In the genomic region with DNA sequence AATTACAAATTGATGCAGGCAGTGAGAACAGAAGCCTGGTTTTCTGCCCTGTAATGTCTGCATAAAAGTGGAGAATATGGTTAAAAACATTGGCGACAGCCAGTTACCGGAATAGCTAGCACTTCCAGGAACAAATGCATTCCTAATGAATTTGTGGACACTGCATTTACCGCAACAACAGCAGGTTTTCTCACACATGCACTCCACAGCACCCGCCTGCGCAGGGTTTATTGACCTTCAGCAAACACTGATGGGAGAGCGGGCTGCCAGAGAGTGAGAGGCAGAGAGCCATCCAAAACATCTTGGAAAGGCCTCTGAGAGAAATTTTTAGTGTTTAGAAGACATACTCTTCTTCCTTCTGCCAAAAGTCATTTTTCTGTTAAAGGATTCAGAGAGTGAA, we compare ENCODE assay signal across 10 cellular contexts.
DNase-seq lines count a peak whose midpoint lies in the region; ATAC-seq and TF ChIP-seq lines count a peak whose summit lies in the region.
"Had no signal": no experiment of that assay in that cellular context is flagged by ENCODE, and none has a peak within 500 bp of the region (broad histone marks: within the 10 kb centered on the region; RNA-seq: fewer than 3 reads in every experiment).

No MANE protein-coding gene starts in this region.

- ATAC-seq in RWPE2 (ENCODE audit: low read depth): no peak

- no peaks in the 10 kb centered on the region for H4K20me1 ChIP-seq in smooth muscle cell (ENCODE audit: low read depth)

- no peak overlapping the region for H2AFZ ChIP-seq in smooth muscle cell (ENCODE audit: low read depth)

- TF ChIP-seq CTCF in LNCaP clone FGC (IDR thresholded peaks at IDR 0.05; ENCODE audit: control insufficient read depth, extremely low read depth, insufficient read depth) (no peak), RWPE2 (IDR thresholded peaks at IDR 0.05; ENCODE audit: poor library complexity, severe bottlenecking) (no peak), smooth muscle cell (IDR thresholded peaks at IDR 0.05; ENCODE audit: borderline replicate concordance, insufficient read depth, poor library complexity, severe bottlenecking) (no peak), GM10266 (IDR thresholded peaks at IDR 0.05; ENCODE audit: control insufficient read depth, insufficient read depth, low read depth, missing control alignments) (no peak)

- H3K79me2 ChIP-seq in smooth muscle cell (ENCODE audit: low read depth): no peaks in the 10 kb centered on the region

- peak; percentile 7 for DNase-seq in LNCaP clone FGC (ENCODE audit: low read depth)
- DNase-seq in RWPE2 (ENCODE audit: low spot score): no peak
- DNase-seq in inferior parietal cortex (ENCODE audit: extremely low spot score): peak; percentile 20
- no peak for DNase-seq in smooth muscle cell (lab: John Stamatoyannopoulos, UW; ENCODE audit: unreplicated experiment)
- no peak for DNase-seq in dermis blood vessel endothelial cell
- no peak for DNase-seq in stimulated activated CD8-positive, alpha-beta memory T cell treated with anti-CD3 and anti-CD28 coated beads, Interleukin-4, amount 100 ng/mL, for 48 hours
- no peak for DNase-seq in GM10266 (ENCODE audit: extremely low spot score)
- DNase-seq: cortex of kidney, KG1, nucleus accumbens had no signal

- H3K4me3 ChIP-seq in LNCaP clone FGC (ENCODE audit: low read depth, low read length) (no peak overlapping the region), RWPE2 (ENCODE audit: severe bottlenecking) (no peak overlapping the region), smooth muscle cell (no peak overlapping the region)

- no peaks in the 10 kb centered on the region for H3K9me3 ChIP-seq in RWPE2 (ENCODE audit: severe bottlenecking)
- no peaks in the 10 kb centered on the region for H3K9me3 ChIP-seq in smooth muscle cell (replicated peaks; ENCODE audit: low read depth)

- peaks cover 19% of the 10 kb centered on the region for H3K4me1 ChIP-seq in RWPE2 (ENCODE audit: insufficient read depth, poor library complexity, severe bottlenecking)
- no peaks in the 10 kb centered on the region for H3K4me1 ChIP-seq in smooth muscle cell (ENCODE audit: low read depth)

- H3F3A ChIP-seq in smooth muscle cell (ENCODE audit: low read depth): peaks cover 9% of the 10 kb centered on the region

- H3K4me2 ChIP-seq in smooth muscle cell: no peak overlapping the region

- WGBS in smooth muscle cell (ENCODE audit: low lambda C conversion rate): 71% methylated on average over 6 of the region's 6 CpGs

- peak overlapping the region; percentile 64 for H3K27ac ChIP-seq in RWPE2 (ENCODE audit: poor library complexity, severe bottlenecking)
- peak overlapping the region; percentile 84 for H3K27ac ChIP-seq in smooth muscle cell (ENCODE audit: low read depth)

- no peak overlapping the region for H3K9ac ChIP-seq in smooth muscle cell (ENCODE audit: low read depth)

- H3K27me3 ChIP-seq in RWPE2 (ENCODE audit: insufficient read depth, poor library complexity, severe bottlenecking) (no peaks in the 10 kb centered on the region), smooth muscle cell (ENCODE audit: low read depth) (no peaks in the 10 kb centered on the region)

- H3K36me3 ChIP-seq in RWPE2 (ENCODE audit: low read depth): no peaks in the 10 kb centered on the region
- no peaks in the 10 kb centered on the region for H3K36me3 ChIP-seq in smooth muscle cell (ENCODE audit: low read depth)

Comparison
In these comparisons a context has a peak if more than half of its experiments do, and no peak if none do; other contexts are left out.
1. DNase-seq: peak in LNCaP clone FGC (single experiment) and inferior parietal cortex (single experiment); none in RWPE2 (single experiment), smooth muscle cell (single experiment), dermis blood vessel endothelial cell (single experiment), stimulated activated CD8-positive, alpha-beta memory T cell treated with anti-CD3 and anti-CD28 coated beads, Interleukin-4, amount 100 ng/mL, for 48 hours (single experiment) and GM10266 (single experiment).